10 cellular contexts compared by ENCODE assay signal in the genomic region with DNA sequence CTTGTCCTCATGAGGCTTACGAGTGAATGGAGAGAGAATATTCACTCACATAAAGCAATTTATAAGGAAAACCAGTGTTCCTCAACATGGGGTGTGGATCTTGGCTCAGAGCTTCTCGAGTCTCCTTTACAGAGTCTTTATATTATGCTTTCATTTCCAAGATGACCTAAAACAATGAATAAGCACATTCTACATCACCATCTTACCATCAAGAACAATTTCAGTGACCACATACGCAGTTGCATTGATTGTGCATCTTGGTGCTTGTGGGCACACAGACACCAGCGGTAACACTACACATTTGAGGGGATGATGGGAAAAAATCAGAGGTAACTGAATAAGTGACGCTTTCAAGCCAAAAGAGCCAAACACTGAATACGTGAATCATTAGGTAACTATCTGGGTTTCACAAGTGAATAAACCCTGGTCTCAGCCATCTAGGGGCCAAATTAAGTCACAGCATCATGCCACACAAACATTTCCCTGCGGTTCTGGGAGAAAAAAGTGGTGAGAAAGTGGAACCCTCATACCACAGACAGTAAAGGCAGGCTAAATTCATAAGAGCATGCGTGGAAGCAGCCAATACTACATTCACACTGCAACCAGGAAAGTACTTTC. TPM values are rescaled to one million over a fixed set of nuclear protein-coding genes. Genes with fewer than 3 reads are reported as not detected.
DNase-seq lines count a peak whose midpoint lies in the region; ATAC-seq and TF ChIP-seq lines count a peak whose summit lies in the region.
"Had no signal": no experiment of that assay in that cellular context is flagged by ENCODE, and none has a peak within 500 bp of the region (broad histone marks: within the 10 kb centered on the region; RNA-seq: fewer than 3 reads in every experiment).

No MANE protein-coding gene starts in this region.

- H3K27ac Mint-ChIP-seq in CD8-positive, alpha-beta T cell, result no peak overlapping the region
- peak overlapping the region; percentile 47 for H3K27ac Mint-ChIP-seq in activated naive CD8-positive, alpha-beta T cell treated with anti-CD3 and anti-CD28 coated beads, Interleukin-2, amount 50 U/mL, for 24 hours

- no peak overlapping the region for H3K4me3 Mint-ChIP-seq in CD8-positive, alpha-beta T cell
- no peak overlapping the region for H3K4me3 Mint-ChIP-seq in activated naive CD8-positive, alpha-beta T cell treated with anti-CD3 and anti-CD28 coated beads, Interleukin-2, amount 50 U/mL, for 24 hours

- peak; percentile 16 for TF ChIP-seq CTCF in CD8-positive, alpha-beta T cell (IDR thresholded peaks at IDR 0.05)

- intact Hi-C loops in CD8-positive, alpha-beta T cell (cut with DNase I, micrococcal nuclease), result no loop called here

- no peaks in the 10 kb centered on the region for H3K27me3 ChIP-seq in CD8-positive, alpha-beta T cell (ENCODE audit: insufficient read depth, low read length)

- H3K36me3 ChIP-seq in CD8-positive, alpha-beta T cell (ENCODE audit: insufficient read depth, low read length), result peaks cover 27% of the 10 kb centered on the region

- H3K4me3 ChIP-seq in CD8-positive, alpha-beta T cell (ENCODE audit: low read depth, low read length), result no peak overlapping the region
- no peak overlapping the region for H3K4me3 ChIP-seq in Jurkat, Clone E6-1 (ENCODE audit: low read length)
- H3K4me3 ChIP-seq: thoracic aorta had no signal

- H3K9me3 Mint-ChIP-seq in CD8-positive, alpha-beta T cell, result no peaks in the 10 kb centered on the region
- H3K9me3 Mint-ChIP-seq in activated naive CD8-positive, alpha-beta T cell treated with anti-CD3 and anti-CD28 coated beads, Interleukin-2, amount 50 U/mL, for 24 hours, result no peaks in the 10 kb centered on the region

- H3K27me3 Mint-ChIP-seq in CD8-positive, alpha-beta T cell (ENCODE audit: low read depth), result no peaks in the 10 kb centered on the region
- H3K27me3 Mint-ChIP-seq in activated naive CD8-positive, alpha-beta T cell treated with anti-CD3 and anti-CD28 coated beads, Interleukin-2, amount 50 U/mL, for 24 hours, result no peaks in the 10 kb centered on the region

- ATAC-seq in CD8-positive, alpha-beta T cell, result peak; percentile 52
- ATAC-seq in activated naive CD8-positive, alpha-beta T cell treated with anti-CD3 and anti-CD28 coated beads, Interleukin-2, amount 50 U/mL, for 24 hours, result peak; percentile 75
- ATAC-seq in GM21367 (IDR thresholded peaks at IDR 0.05; ENCODE audit: unreplicated experiment), result no peak

- POLR2A ChIA-PET in CD8-positive, alpha-beta T cell (lab: Charles Lee), result no interaction called here

- no peaks in the 10 kb centered on the region for H3K4me1 ChIP-seq in CD8-positive, alpha-beta T cell (ENCODE audit: insufficient read depth, low read length)
- H3K4me1 ChIP-seq: parathyroid adenoma had no signal

- peaks cover 60% of the 10 kb centered on the region for H3K36me3 Mint-ChIP-seq in CD8-positive, alpha-beta T cell
- peaks cover 36% of the 10 kb centered on the region for H3K36me3 Mint-ChIP-seq in activated naive CD8-positive, alpha-beta T cell treated with anti-CD3 and anti-CD28 coated beads, Interleukin-2, amount 50 U/mL, for 24 hours (ENCODE audit: low read depth)

- H3K27ac ChIP-seq in CD8-positive, alpha-beta T cell (ENCODE audit: low read depth, low read length), result no peak overlapping the region
- H3K27ac ChIP-seq: parathyroid adenoma, thoracic aorta had no signal

- no peaks in the 10 kb centered on the region for H3K9me3 ChIP-seq in CD8-positive, alpha-beta T cell (ENCODE audit: low read length)
- H3K9me3 ChIP-seq: thoracic aorta had no signal

- peak in 1 of 7 experiments; percentile 21 for DNase-seq in CD8-positive, alpha-beta T cell
- peak; percentile 57 for DNase-seq in Jurkat, Clone E6-1 (ENCODE audit: low read depth, low spot score)
- DNase-seq in activated naive CD8-positive, alpha-beta T cell treated with anti-CD3 and anti-CD28 coated beads, Interleukin-2, amount 50 U/mL, for 24 hours, result no peak
- DNase-seq in lung microvascular endothelial cell (ENCODE audit: low read depth in 2 of 2) (peak; percentile 18 to 37), NCI-H1105 (lab: John Stamatoyannopoulos, UW) (no peak), DMS153 (lab: John Stamatoyannopoulos, UW) (no peak), T-helper 9 cell (no peak)

- peaks cover 13% of the 10 kb centered on the region for H3K4me1 Mint-ChIP-seq in CD8-positive, alpha-beta T cell (ENCODE audit: low read depth)
- peaks cover 11% of the 10 kb centered on the region for H3K4me1 Mint-ChIP-seq in activated naive CD8-positive, alpha-beta T cell treated with anti-CD3 and anti-CD28 coated beads, Interleukin-2, amount 50 U/mL, for 24 hours

- CTCF ChIA-PET in CD8-positive, alpha-beta T cell (lab: Charles Lee), result no interaction called here

RNA-seq across cellular contexts. Expression of gene CWC25, which starts 9.4 kb away (rescaled TPM):
- total RNA-seq in CD8-positive, alpha-beta T cell, result 10 to 100 TPM; 80.3 to 87.5 TPM
- polyA plus RNA-seq in Jurkat, Clone E6-1 (2012; ENCODE audit: insufficient read depth, insufficient read length), result 30.7 TPM
- total RNA-seq in lung microvascular endothelial cell, result 6.1 and 7.5 TPM in 2 replicates

RNA-seq across cellular contexts. Expression of gene PIP4K2B, which starts 16.3 kb away (rescaled TPM):
- 10 to 100 TPM in 1 of 2 experiments, 1 to 10 TPM in 1; 9.9 to 13.0 TPM for total RNA-seq in CD8-positive, alpha-beta T cell
- polyA plus RNA-seq in Jurkat, Clone E6-1 (2012; ENCODE audit: insufficient read depth, insufficient read length), result 42.4 TPM
- 23.1 and 36.7 TPM in 2 replicates for total RNA-seq in lung microvascular endothelial cell

RNA-seq across cellular contexts. Expression of gene RPL23, which starts 37.8 kb away (rescaled TPM):
- 1,000 to 10,000 TPM; 2,036 to 2,052 TPM for total RNA-seq in CD8-positive, alpha-beta T cell
- 2,665 TPM for polyA plus RNA-seq in Jurkat, Clone E6-1 (2012; ENCODE audit: insufficient read depth, insufficient read length)
- total RNA-seq in lung microvascular endothelial cell, result 1,108 and 1,906 TPM in 2 replicates

RNA-seq across cellular contexts. Expression of gene LASP1, which starts 54.2 kb away (rescaled TPM):
- total RNA-seq in CD8-positive, alpha-beta T cell, result 10 to 100 TPM; 51.6 to 57.1 TPM
- polyA plus RNA-seq in Jurkat, Clone E6-1 (2012; ENCODE audit: insufficient read depth, insufficient read length), result 90.9 TPM
- 50.8 and 60.4 TPM in 2 replicates for total RNA-seq in lung microvascular endothelial cell

Comparison
In these comparisons a context has a peak if more than half of its experiments do, and no peak if none do; other contexts are left out.
1. DNase-seq: peak in Jurkat, Clone E6-1 (single experiment) and lung microvascular endothelial cell (2 of 2); none in activated naive CD8-positive, alpha-beta T cell treated with anti-CD3 and anti-CD28 coated beads, Interleukin-2, amount 50 U/mL, for 24 hours (single experiment), NCI-H1105 (single experiment), DMS153 (single experiment) and T-helper 9 cell (single experiment).